4 cellular contexts compared by ENCODE assay signal in genomic region chr22:42698862-42699261, GRCh38. TPM values are rescaled to one million over a fixed set of nuclear protein-coding genes. Genes with fewer than 3 reads are reported as not detected.
"Had no signal": no experiment of that assay in that cellular context is flagged by ENCODE, and none has a peak within 500 bp of the region (broad histone marks: within the 10 kb centered on the region; RNA-seq: fewer than 3 reads in every experiment).

No MANE protein-coding gene starts in this region.

RNA-seq across cellular contexts. Expression of gene A4GALT, which starts 21.8 kb away (rescaled TPM):
- total RNA-seq: activated CD4-positive, alpha-beta T cell treated with anti-CD3 and anti-CD28 coated beads, Interleukin-2, amount 10 ng/mL, durations not matched to agents 24 days and 14 days had no signal

RNA-seq across cellular contexts. Expression of gene ATP5MGL, which starts 58.5 kb away (rescaled TPM):
- total RNA-seq: body of pancreas, glomerular endothelial cell, myocyte had no signal
